ENCODE assay signal across 22 cellular contexts in the genomic region with DNA sequence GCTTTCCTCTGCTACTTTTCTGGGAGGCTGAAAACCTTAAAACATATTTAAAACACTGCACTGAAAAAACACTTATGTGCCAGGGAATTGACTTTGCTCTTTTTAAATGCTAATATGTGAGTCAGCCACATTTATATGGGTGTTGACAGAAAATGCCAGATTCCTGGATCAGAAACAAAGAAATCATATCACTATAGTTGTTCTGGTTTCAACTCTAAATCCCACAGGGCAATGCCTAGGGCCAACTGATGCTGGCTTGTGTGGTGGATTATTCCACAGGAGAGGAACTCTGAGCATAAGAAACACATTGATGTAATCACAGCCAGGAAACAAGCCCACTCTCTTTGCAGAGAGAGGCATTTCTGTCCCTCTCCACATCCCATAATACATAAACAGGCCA.
DNase-seq lines count a peak whose midpoint lies in the region; FAIRE-seq and TF ChIP-seq lines count a peak whose summit lies in the region.
"Had no signal": no experiment of that assay in that cellular context is flagged by ENCODE, and none has a peak within 500 bp of the region (broad histone marks: within the 10 kb centered on the region; RNA-seq: fewer than 3 reads in every experiment).

No MANE protein-coding gene starts in this region.

- H4K20me1 ChIP-seq in H9 (ENCODE audit: control insufficient read depth, insufficient read depth, insufficient read length) = no peaks in the 10 kb centered on the region
- H4K20me1 ChIP-seq: BLaER1 treated with 17β-estradiol and CSF1 and Interleukin-3, amounts not matched to agents 10 nM and 100 nM had no signal

- TF ChIP-seq CTCF in H9 (conservative IDR thresholded peaks at IDR 0.05) (no peak), astrocyte of the cerebellum (IDR thresholded peaks at IDR 0.05; ENCODE audit: low read depth, low read length, missing control alignments) (no peak), suprapubic skin (IDR thresholded peaks at IDR 0.05) (no peak)

- H3K79me1 ChIP-seq in H9 (ENCODE audit: insufficient read depth, low read depth, low read length, poor library complexity, severe bottlenecking) = no peaks in the 10 kb centered on the region

- H4K5ac ChIP-seq in H9 (ENCODE audit: insufficient read length, low read depth, low read length) = no peak overlapping the region

- TF ChIP-seq POLR2A in suprapubic skin (IDR thresholded peaks at IDR 0.05) (no peak), GM12892 (IDR thresholded peaks at IDR 0.05; ENCODE audit: low read depth, low read length) (no peak)

- H3K27me3 Mint-ChIP-seq in H9 (ENCODE audit: low read depth) = no peaks in the 10 kb centered on the region
- H3K27me3 Mint-ChIP-seq: CD8-positive, alpha-beta memory T cell had no signal

- H3K9me3 ChIP-seq in H9 (ENCODE audit: control insufficient read depth, low read depth, low read length) = no peaks in the 10 kb centered on the region
- H3K9me3 ChIP-seq in suprapubic skin = no peaks in the 10 kb centered on the region
- H3K9me3 ChIP-seq: BLaER1 treated with 17β-estradiol and CSF1 and Interleukin-3, amounts not matched to agents 10 nM and 100 nM had no signal

- H3K4me3 ChIP-seq in astrocyte of the cerebellum (ENCODE audit: low read depth, low read length) (no peak overlapping the region), suprapubic skin (no peak overlapping the region)
- H3K4me3 ChIP-seq: BLaER1 treated with 17β-estradiol and CSF1 and Interleukin-3, amounts not matched to agents 10 nM and 100 nM had no signal

- no peak overlapping the region for H3K4ac ChIP-seq in H9 (ENCODE audit: low read depth, low read length)

- peaks cover 6 to 8% of the 10 kb centered on the region in 2 experiments for H3K4me1 Mint-ChIP-seq in H9
- H3K4me1 Mint-ChIP-seq: CD8-positive, alpha-beta memory T cell had no signal

- no peak overlapping the region for H3K23ac ChIP-seq in H9 (ENCODE audit: insufficient read length, low read depth, low read length)

- no peaks in the 10 kb centered on the region for H3K36me3 Mint-ChIP-seq in H9 (ENCODE audit: insufficient read depth in 1 of 3, low read depth in 3 of 3)
- H3K36me3 Mint-ChIP-seq: CD8-positive, alpha-beta memory T cell had no signal

- H3K56ac ChIP-seq in H9 (ENCODE audit: insufficient read length, low read depth, low read length) = no peak overlapping the region

- in situ Hi-C loops in astrocyte of the cerebellum (cut with HindIII; ENCODE audit: low sequenced_read_pairs) (no loop called here), G401 (cut with HindIII; ENCODE audit: low sequenced_read_pairs) (no loop called here)

- no peaks in the 10 kb centered on the region for H3K23me2 ChIP-seq in H9 (ENCODE audit: insufficient read length, low read depth, low read length, poor library complexity, severe bottlenecking)

- FAIRE-seq in GM12892 (lab: Jason Lieb, UNC) = no peak
- FAIRE-seq: A204.1, D721Med had no signal

- H2BK20ac ChIP-seq in H9 (ENCODE audit: low read depth, low read length, poor library complexity, severe bottlenecking) = no peak overlapping the region

- no peak for TF ChIP-seq EP300 in suprapubic skin (IDR thresholded peaks at IDR 0.05)

- peak overlapping the region in 2 of 3 experiments; percentile 3 to 69; a peak in 1 of 7 replicates for H3K27ac Mint-ChIP-seq in H9
- H3K27ac Mint-ChIP-seq: CD8-positive, alpha-beta memory T cell had no signal

- peak; percentile 10 for DNase-seq in A172 (ENCODE audit: low spot score)
- no peak for DNase-seq in H9
- peak; percentile 59 for DNase-seq in astrocyte of the cerebellum (ENCODE audit: low read depth)
- DNase-seq in foreskin melanocyte = peak; percentile 5
- no peak for DNase-seq in G401 (ENCODE audit: low spot score)
- DNase-seq in suprapubic skin (ENCODE audit: low spot score in 2 of 2) = no peak
- DNase-seq in GM12892 (ENCODE audit: insufficient read length) = no peak
- DNase-seq: CD8-positive, alpha-beta memory T cell; DMS79 treated with DMSO at 0.1 percent for 48 hours; HCEC 1CT; KBM-7; NCI-H1417 treated with DMSO at 0.1 percent for 48 hours; NCI-H187 treated with DMSO at 0.1 percent for 48 hours; NCI-H2227 treated with DMSO at 0.1 percent for 48 hours; NCI-H510A treated with DMSO at 0.1 percent for 48 hours; NCI-H774; OCI-M1; RPMI8226; SHP77 treated with DMSO at 0.1 percent for 48 hours had no signal

- no peaks in the 10 kb centered on the region for H3K79me2 ChIP-seq in H9 (ENCODE audit: insufficient read depth, low read length)

- H4K91ac ChIP-seq in H9 (ENCODE audit: insufficient read length, low read depth, low read length) = no peak overlapping the region

- no peak overlapping the region for H2BK120ac ChIP-seq in H9 (ENCODE audit: low read depth, low read length, poor library complexity, severe bottlenecking)

- H3K14ac ChIP-seq in H9 (ENCODE audit: insufficient read depth, low read length) = no peak overlapping the region

- no peak overlapping the region for H3K18ac ChIP-seq in H9 (ENCODE audit: insufficient read length, low read depth, low read length)

- H2BK12ac ChIP-seq in H9 (ENCODE audit: insufficient read length, low read depth, low read length) = no peak overlapping the region

- H3K4me3 Mint-ChIP-seq in H9 = no peak overlapping the region
- H3K4me3 Mint-ChIP-seq: CD8-positive, alpha-beta memory T cell had no signal

- H3T11ph ChIP-seq in H9 (ENCODE audit: low read length) = no peak overlapping the region

- no peak overlapping the region for H3K9ac ChIP-seq in H9 (ENCODE audit: extremely low read depth, insufficient read length, low read length)
- H3K9ac ChIP-seq: BLaER1 treated with 17β-estradiol and CSF1 and Interleukin-3, amounts not matched to agents 10 nM and 100 nM had no signal

- no peak overlapping the region for H2AK5ac ChIP-seq in H9 (ENCODE audit: insufficient read length, low read length)

- no peak overlapping the region for H2BK15ac ChIP-seq in H9 (ENCODE audit: low read depth, low read length)

- H2AFZ ChIP-seq in H9 (ENCODE audit: low read length) = no peak overlapping the region

- H3K9me3 Mint-ChIP-seq in H9 = no peaks in the 10 kb centered on the region; a peak in 1 of 5 replicates

- H3K4me1 ChIP-seq in H9 (ENCODE audit: insufficient read depth, low read length) = peaks cover 4% of the 10 kb centered on the region; the same call in 1 of the 2 replicates
- no peaks in the 10 kb centered on the region for H3K4me1 ChIP-seq in suprapubic skin

- no peak overlapping the region for H3K4me2 ChIP-seq in H9 (ENCODE audit: insufficient read depth, insufficient read length, low read length)
- H3K4me2 ChIP-seq: BLaER1 treated with 17β-estradiol and CSF1 and Interleukin-3, amounts not matched to agents 10 nM and 100 nM had no signal

- H3K36me3 ChIP-seq in suprapubic skin = no peaks in the 10 kb centered on the region
- H3K36me3 ChIP-seq: BLaER1 treated with 17β-estradiol and CSF1 and Interleukin-3, amounts not matched to agents 10 nM and 100 nM had no signal

- H4K8ac ChIP-seq in H9 (replicated peaks; ENCODE audit: insufficient read length, low read depth, low read length) = no peak overlapping the region

- H3K27ac ChIP-seq in H9 (ENCODE audit: insufficient read length, low read depth, low read length) (no peak overlapping the region), suprapubic skin (no peak overlapping the region)
- H3K27ac ChIP-seq: BLaER1 treated with 17β-estradiol and CSF1 and Interleukin-3, amounts not matched to agents 10 nM and 100 nM had no signal

- H3K27me3 ChIP-seq in H9 (ENCODE audit: insufficient read depth, low read length) = no peaks in the 10 kb centered on the region
- H3K27me3 ChIP-seq in suprapubic skin = no peaks in the 10 kb centered on the region
- H3K27me3 ChIP-seq: BLaER1 treated with 17β-estradiol and CSF1 and Interleukin-3, amounts not matched to agents 10 nM and 100 nM had no signal

- no peak overlapping the region for H2BK5ac ChIP-seq in H9 (ENCODE audit: insufficient read length, low read length)

Comparison
In these comparisons a context has a peak if more than half of its experiments do, and no peak if none do; other contexts are left out.
1. DNase-seq: peak in A172 (single experiment), astrocyte of the cerebellum (single experiment) and foreskin melanocyte (single experiment); none in H9 (single experiment), G401 (single experiment), suprapubic skin (0 of 2) and GM12892 (single experiment).